10 cellular contexts compared by ENCODE assay signal in genomic region chr1:211738709-211739301, GRCh38.
A peak's percentile ranks its signal among the peaks of the same experiment; 100 is the strongest.
DNase-seq lines count a peak whose midpoint lies in the region; ATAC-seq and TF ChIP-seq lines count a peak whose summit lies in the region.
"Had no signal": no experiment of that assay in that cellular context is flagged by ENCODE, and none has a peak within 500 bp of the region (broad histone marks: within the 10 kb centered on the region; RNA-seq: fewer than 3 reads in every experiment).

No MANE protein-coding gene starts in this region.

- intact Hi-C loops in head of caudate nucleus (cut with DNase I) = no loop called here
- intact Hi-C loops in upper lobe of right lung (cut with DNase I) = no loop called here

- H3K27ac ChIP-seq in WERI-Rb-1 (peak overlapping the region; percentile 39), upper lobe of right lung (no peak overlapping the region)
- H3K27ac ChIP-seq: body of pancreas had no signal

- DNase-seq in activated gamma-delta T cell treated with Interleukin-2 at 50 U/mL for 16 hours (peak; percentile 11), activated gamma-delta T cell (lab: John Stamatoyannopoulos, UW) (no peak), WERI-Rb-1 (peak; percentile 65), head of caudate nucleus (peak in 31 of 42 donors; percentile 27 to 79 (median 51)), upper lobe of right lung (no peak), COLO829 (ENCODE audit: low spot score) (no peak)
- DNase-seq: body of pancreas; stimulated activated naive CD4-positive, alpha-beta T cell treated with Interleukin-2 at 50 U/mL for 16 hours had no signal

- H3K27me3 ChIP-seq in WERI-Rb-1 (ENCODE audit: insufficient read depth, low read depth, severe bottlenecking) (no peaks in the 10 kb centered on the region), upper lobe of right lung (no peaks in the 10 kb centered on the region)
- H3K27me3 ChIP-seq: body of pancreas had no signal

- ATAC-seq in upper lobe of right lung (peak; percentile 54), HG02610 (IDR thresholded peaks at IDR 0.05; ENCODE audit: unreplicated experiment) (no peak), HG03095 (IDR thresholded peaks at IDR 0.05; ENCODE audit: unreplicated experiment) (no peak)
- ATAC-seq: body of pancreas had no signal

- H3K36me3 ChIP-seq in WERI-Rb-1 (no peaks in the 10 kb centered on the region), upper lobe of right lung (no peaks in the 10 kb centered on the region)

- H3K4me3 ChIP-seq in WERI-Rb-1 (ENCODE audit: low read depth, low read length) = peak overlapping the region; percentile 3; the same call in 1 of the 2 replicates
- H3K4me3 ChIP-seq in upper lobe of right lung = no peak overlapping the region
- H3K4me3 ChIP-seq: body of pancreas had no signal

- H3K9me3 ChIP-seq in WERI-Rb-1 (ENCODE audit: severe bottlenecking) (no peaks in the 10 kb centered on the region), upper lobe of right lung (no peaks in the 10 kb centered on the region)
- H3K9me3 ChIP-seq: body of pancreas had no signal

- H3K4me1 ChIP-seq in upper lobe of right lung = no peaks in the 10 kb centered on the region

- no peak for TF ChIP-seq CTCF in WERI-Rb-1 (IDR thresholded peaks at IDR 0.05; ENCODE audit: low read depth, low read length)
- TF ChIP-seq CTCF in upper lobe of right lung (IDR thresholded peaks at IDR 0.05) = no peak

Comparison
In these comparisons a context has a peak if more than half of its experiments do, and no peak if none do; other contexts are left out.
1. DNase-seq: peak in activated gamma-delta T cell treated with Interleukin-2 at 50 U/mL for 16 hours (single experiment), WERI-Rb-1 (single experiment) and head of caudate nucleus (31 of 42); none in activated gamma-delta T cell (single experiment), upper lobe of right lung (single experiment) and COLO829 (single experiment).